Comparison of ENCODE assay signal across 8 cellular contexts in the genomic region with DNA sequence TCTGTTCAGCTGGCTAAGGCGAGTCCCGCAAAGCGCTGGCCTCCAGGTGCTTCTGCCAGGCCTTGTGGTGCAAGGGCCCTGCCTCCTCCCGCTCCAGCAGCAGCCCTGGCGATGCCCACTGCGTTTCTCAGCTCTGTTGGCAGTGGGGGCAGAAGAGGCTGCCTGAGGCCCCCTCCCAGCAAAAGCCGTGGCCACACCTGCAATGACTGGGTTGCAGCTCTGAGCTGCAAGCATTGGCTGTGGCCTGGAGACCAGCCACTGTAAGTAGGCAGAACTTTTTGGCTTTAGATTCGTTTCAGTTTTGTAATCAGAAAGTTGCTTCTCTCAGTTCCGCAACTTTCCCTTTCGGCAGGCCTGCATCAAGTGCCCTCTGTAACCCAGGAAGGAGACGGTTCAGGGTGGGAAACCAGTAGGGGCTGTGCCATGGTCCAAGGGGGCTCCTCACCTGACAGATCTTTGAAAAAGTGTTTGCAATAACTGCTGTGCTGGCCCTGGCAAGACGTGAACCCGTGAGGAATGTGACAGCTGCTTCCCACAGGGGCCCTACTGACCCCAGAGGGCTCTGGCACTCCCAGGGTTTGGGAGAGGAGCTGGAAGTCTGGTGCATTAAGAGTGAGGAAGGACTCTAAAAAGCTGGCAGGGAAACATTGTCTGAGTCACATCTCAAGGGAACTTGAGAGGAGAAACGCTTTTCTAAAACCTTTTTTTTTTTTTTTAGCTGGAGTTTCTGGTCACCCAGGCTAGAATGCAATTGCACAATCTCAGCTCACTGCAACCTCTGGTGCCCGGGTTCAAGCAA. TPM values are rescaled to one million over a fixed set of nuclear protein-coding genes. Genes with fewer than 3 reads are reported as not detected.
DNase-seq lines count a peak whose midpoint lies in the region; ATAC-seq and TF ChIP-seq lines count a peak whose summit lies in the region.

No MANE protein-coding gene starts in this region.

- no peaks in the 10 kb centered on the region for H3K36me3 ChIP-seq in breast epithelium

- no peaks in the 10 kb centered on the region for H3K27me3 ChIP-seq in breast epithelium

- H3K27ac ChIP-seq in breast epithelium: peak overlapping the region; percentile 73 to 95

- no peak for TF ChIP-seq POLR2A in breast epithelium (IDR thresholded peaks at IDR 0.05)

- TF ChIP-seq CTCF in breast epithelium (IDR thresholded peaks at IDR 0.05): no peak

- no peaks in the 10 kb centered on the region for H3K9me3 ChIP-seq in breast epithelium

- intact Hi-C loops in breast epithelium (cut with DNase I; ENCODE audit: low total_unique reads): no loop called here

- peak in 1 of 2 donors; percentile 20 for DNase-seq in breast epithelium (ENCODE audit: low spot score in 2 of 2)
- peak; percentile 88 for DNase-seq in myocyte (ENCODE audit: low read depth)
- DNase-seq in AML-193 (lab: John Stamatoyannopoulos, UW): no peak
- DNase-seq in NCI-H1436 (lab: John Stamatoyannopoulos, UW): no peak
- no peak for DNase-seq in cerebellar cortex (ENCODE audit: low spot score)
- no peak for DNase-seq in iPS-NIHi11 (ENCODE audit: low spot score)

- H3K4me1 ChIP-seq in breast epithelium: peaks cover 0 to 3% of the 10 kb centered on the region in 2 donors

- ATAC-seq in GM19372 (IDR thresholded peaks at IDR 0.05; ENCODE audit: low read depth, unreplicated experiment) (peak; percentile 54), HG03342 (IDR thresholded peaks at IDR 0.05; ENCODE audit: unreplicated experiment) (peak; percentile 68)

- peak overlapping the region; percentile 11 to 60 (median 33) for H3K4me3 ChIP-seq in breast epithelium

RNA-seq across cellular contexts. Expression of gene MAX, which starts 54.5 kb away (rescaled TPM):
- total RNA-seq in breast epithelium (10 to 100 TPM; 50.5 to 64.1 (median 51.7) TPM), myocyte (38.7 and 43.0 TPM in 2 replicates)
- polyA plus RNA-seq in myocyte (2012): 64.7 TPM
